Comparison of ENCODE assay signal across 8 cellular contexts in genomic region chr19:44072543-44073401, GRCh38. TPM values are rescaled to one million over a fixed set of nuclear protein-coding genes. Genes with fewer than 3 reads are reported as not detected.
A peak's percentile ranks its signal among the peaks of the same experiment; 100 is the strongest.
DNase-seq lines count a peak whose midpoint lies in the region.

No MANE protein-coding gene starts in this region.

- peaks cover 27% of the 10 kb centered on the region for H3K4me1 Mint-ChIP-seq in activated naive CD8-positive, alpha-beta T cell (ENCODE audit: low read depth)

- peaks cover 33% of the 10 kb centered on the region for H3K36me3 Mint-ChIP-seq in activated naive CD8-positive, alpha-beta T cell

- H3K9me3 Mint-ChIP-seq in activated naive CD8-positive, alpha-beta T cell (ENCODE audit: low read depth) = peaks cover 25% of the 10 kb centered on the region

- peaks cover 6% of the 10 kb centered on the region; the same call in 1 of the 2 replicates for H3K4me1 ChIP-seq in GM23248 (ENCODE audit: insufficient read depth)

- no peaks in the 10 kb centered on the region for H3F3A ChIP-seq in GM23248 (ENCODE audit: insufficient read depth)

- no peak overlapping the region for H3K27ac ChIP-seq in GM23248
- peak overlapping the region in 10 of 21 experiments; percentile 7 to 68 (median 42) for H3K27ac ChIP-seq in skin epidermis

- H3K9me2 ChIP-seq in GM23248 (ENCODE audit: insufficient read depth) = no peaks in the 10 kb centered on the region

- peaks cover 1% of the 10 kb centered on the region; the same call in 1 of the 2 replicates for H3K36me3 ChIP-seq in GM23248 (ENCODE audit: low read depth)

- peak overlapping the region; percentile 88 for H3K4me3 Mint-ChIP-seq in activated naive CD8-positive, alpha-beta T cell

- H3K4me3 ChIP-seq in GM23248 = peak overlapping the region; percentile 95
- peak overlapping the region; percentile 91 for H3K4me3 ChIP-seq in iPS-11a (ENCODE audit: low read depth, low read length)
- H3K4me3 ChIP-seq in skin epidermis = peak overlapping the region; percentile 55 to 80 (median 58)

- H3K27ac Mint-ChIP-seq in activated naive CD8-positive, alpha-beta T cell = no peak overlapping the region

- no peaks in the 10 kb centered on the region for H3K27me3 Mint-ChIP-seq in activated naive CD8-positive, alpha-beta T cell

- peak overlapping the region; percentile 71 for H3K9ac ChIP-seq in GM23248

- no peaks in the 10 kb centered on the region for H4K20me1 ChIP-seq in GM23248 (ENCODE audit: insufficient read depth)

- H3K27me3 ChIP-seq in GM23248 (replicated peaks; ENCODE audit: insufficient read depth) = no peaks in the 10 kb centered on the region

- peak overlapping the region; percentile 100 for H2AFZ ChIP-seq in GM23248

- peak overlapping the region; percentile 96 for H3K4me2 ChIP-seq in GM23248 (ENCODE audit: unreplicated experiment)

- DNase-seq in ACHN (peak; percentile 8), GM23248 (peak; percentile 44), occipital lobe (lab: John Stamatoyannopoulos, UW) (no peak), DMS153 treated with DMSO at 0.1 percent for 48 hours (lab: John Stamatoyannopoulos, UW; ENCODE audit: unreplicated experiment) (no peak)
- no peak for DNase-seq in stimulated activated CD4-positive, alpha-beta T cell treated with anti-CD3 and anti-CD28 coated beads, Interleukin-4, amount 100 ng/mL, for 4 hours

- H3K79me2 ChIP-seq in GM23248 (ENCODE audit: insufficient read depth) = peaks cover 46% of the 10 kb centered on the region

- 14% methylated on average over 18 of the region's 18 CpGs for WGBS in GM23248 (ENCODE audit: low coverage in 1 of 2, low lambda C conversion rate in 2 of 2, missing lambda C conversion rate in 2 of 2), 2 experiments

- in situ Hi-C loops in ACHN (cut with HindIII; ENCODE audit: low pct_ligation_motif_present, low pct_unique_long_range_greater_than_20kb, low sequenced_read_pairs) (no loop called here), GM23248 (cut with MboI) (no loop called here)

- H3K9me3 ChIP-seq in GM23248 (ENCODE audit: low read depth) = no peaks in the 10 kb centered on the region

RNA-seq across cellular contexts. Expression of gene ZNF284, which starts 0.8 kb away (rescaled TPM):
- 1.9 and 2.9 TPM in 2 replicates for total RNA-seq in GM23248 (2014; rRNA removed; shearing (Covaris generic))
- 1.9 and 2.0 TPM in 2 replicates for polyA plus RNA-seq in GM23248 (2016; fragmentation: Nextera tagmentation; extraction: Ambion mirVana)
- 8.3 TPM for total RNA-seq in occipital lobe

RNA-seq across cellular contexts. Expression of gene ZNF223, which starts 20.9 kb away (rescaled TPM):
- total RNA-seq in GM23248 (2014; rRNA removed; shearing (Covaris generic)) = 3.5 and 24.0 TPM in 2 replicates
- 2.8 and 3.5 TPM in 2 replicates for polyA plus RNA-seq in GM23248 (2016; fragmentation: Nextera tagmentation; extraction: Ambion mirVana)
- total RNA-seq in occipital lobe = 14.8 TPM

RNA-seq across cellular contexts. Expression of gene ZNF224, which starts 21.4 kb away (rescaled TPM):
- 15.6 and 19.2 TPM in 2 replicates for total RNA-seq in GM23248 (2014; rRNA removed; shearing (Covaris generic))
- 9.4 and 11.7 TPM in 2 replicates for polyA plus RNA-seq in GM23248 (2016; fragmentation: Nextera tagmentation; extraction: Ambion mirVana)
- 57.9 TPM for total RNA-seq in occipital lobe

RNA-seq across cellular contexts. Expression of gene ZNF225, which starts 40.4 kb away (rescaled TPM):
- 5.8 and 6.1 TPM in 2 replicates for total RNA-seq in GM23248 (2014; rRNA removed; shearing (Covaris generic))
- 3.2 and 4.3 TPM in 2 replicates for polyA plus RNA-seq in GM23248 (2016; fragmentation: Nextera tagmentation; extraction: Ambion mirVana)
- 13.1 TPM for total RNA-seq in occipital lobe

RNA-seq across cellular contexts. Expression of gene ZNF222, which starts 47.6 kb away (rescaled TPM):
- 2.5 and 6.6 TPM in 2 replicates for total RNA-seq in GM23248 (2014; rRNA removed; shearing (Covaris generic))
- 3.1 and 3.2 TPM in 2 replicates for polyA plus RNA-seq in GM23248 (2016; fragmentation: Nextera tagmentation; extraction: Ambion mirVana)
- total RNA-seq in occipital lobe = 12.3 TPM

Comparison
In these comparisons a context has a peak if more than half of its experiments do, and no peak if none do; other contexts are left out.
1. DNase-seq: peak in ACHN (single experiment) and GM23248 (single experiment); none in occipital lobe (single experiment), stimulated activated CD4-positive, alpha-beta T cell treated with anti-CD3 and anti-CD28 coated beads, Interleukin-4, amount 100 ng/mL, for 4 hours (0 of 2) and DMS153 treated with DMSO at 0.1 percent for 48 hours (single experiment).
2. Peak in every context shown above with its lines, with median percentiles within 50 percentile points of each other: H3K4me3 ChIP-seq.